Comparison of ENCODE assay signal across 12 cellular contexts in the genomic region with DNA sequence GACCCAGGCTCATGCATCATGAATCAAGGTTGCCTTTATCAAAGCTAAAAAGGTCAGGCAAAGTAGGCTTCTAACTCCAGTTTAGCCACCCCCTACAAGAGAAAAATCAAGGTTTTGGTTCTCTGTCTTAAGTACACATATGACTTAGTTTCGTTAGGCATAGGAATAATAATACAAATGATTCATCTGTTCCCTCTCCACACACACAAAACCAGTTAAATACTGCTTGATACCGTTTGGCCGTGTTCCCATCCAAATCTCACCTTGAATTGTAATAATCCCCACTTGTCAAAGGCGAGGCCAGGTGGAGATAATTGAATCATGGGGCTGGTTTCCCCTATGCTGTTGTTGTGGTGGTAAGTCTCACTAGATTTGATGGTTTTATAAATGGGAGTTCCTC.
"Had no signal": no experiment of that assay in that cellular context is flagged by ENCODE, and none has a peak within 500 bp of the region (broad histone marks: within the 10 kb centered on the region; RNA-seq: fewer than 3 reads in every experiment).

No MANE protein-coding gene starts in this region.

- H3K27ac Mint-ChIP-seq: activated B cell treated with CpG ODN at 0.5 μM for 24 hours; activated naive CD4-positive, alpha-beta T cell treated with anti-CD3 and anti-CD28 coated beads, Interleukin-2, amount 50 U/mL, for 72 hours; nephron had no signal

- DNase-seq: activated B cell treated with CpG ODN at 0.5 μM for 24 hours; activated effector memory CD4-positive, alpha-beta T cell treated with Interleukin-2 at 50 U/mL for 16 hours; caudate nucleus; left colon; lower lobe of right lung; nucleus accumbens; stimulated activated CD4-positive, alpha-beta T cell treated with anti-CD3 and anti-CD28 coated beads, Interleukin-4, amount 100 ng/mL, for 1 hour; stimulated activated naive CD4-positive, alpha-beta T cell; T-helper 2 cell; upper lobe of left lung had no signal

- H3K9me3 Mint-ChIP-seq: activated B cell treated with CpG ODN at 0.5 μM for 24 hours; activated naive CD4-positive, alpha-beta T cell treated with anti-CD3 and anti-CD28 coated beads, Interleukin-2, amount 50 U/mL, for 72 hours; nephron had no signal

- H3K4me3 Mint-ChIP-seq: activated B cell treated with CpG ODN at 0.5 μM for 24 hours, nephron had no signal

- H3K4me1 Mint-ChIP-seq: activated B cell treated with CpG ODN at 0.5 μM for 24 hours had no signal

- H3K36me3 Mint-ChIP-seq: activated naive CD4-positive, alpha-beta T cell treated with anti-CD3 and anti-CD28 coated beads, Interleukin-2, amount 50 U/mL, for 72 hours had no signal

- H3K27me3 Mint-ChIP-seq: activated B cell treated with CpG ODN at 0.5 μM for 24 hours had no signal

- ATAC-seq: left colon, lower lobe of right lung had no signal
